In the genomic region with DNA sequence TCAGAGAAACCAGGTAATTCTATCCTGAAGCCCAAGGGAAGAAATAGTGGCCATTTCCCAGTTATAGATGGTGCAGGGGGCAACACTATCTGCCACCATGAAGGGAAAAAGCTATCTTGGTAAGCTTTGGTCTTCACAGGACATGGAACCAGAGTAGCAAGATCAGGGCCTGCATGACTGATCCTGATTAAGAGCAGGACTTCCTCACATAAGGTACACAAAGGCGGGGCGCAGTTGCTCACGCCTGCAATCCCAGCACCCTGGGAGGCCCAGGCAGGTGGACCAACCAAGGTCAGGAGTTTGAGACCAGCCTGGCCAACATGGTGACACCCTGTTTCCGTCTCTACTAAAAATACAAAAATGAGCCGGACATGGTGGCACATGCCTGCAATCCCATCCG, we compare ENCODE assay signal across 23 cellular contexts.
"Had no signal": no experiment of that assay in that cellular context is flagged by ENCODE, and none has a peak within 500 bp of the region (broad histone marks: within the 10 kb centered on the region; RNA-seq: fewer than 3 reads in every experiment).

No MANE protein-coding gene starts in this region.

- H3K4me3 ChIP-seq: coronary artery, esophagus squamous epithelium, gastrocnemius medialis, heart left ventricle, hepatocyte, left lung, lower lobe of right lung had no signal

- H3K27ac ChIP-seq: coronary artery, esophagus squamous epithelium, gastrocnemius medialis, heart left ventricle, hepatocyte, left lung, lower lobe of right lung had no signal

- H3K4me3 Mint-ChIP-seq: effector memory CD8-positive, alpha-beta T cell; endodermal cell; immature natural killer cell; mesothelial cell of epicardium; naive thymus-derived CD4-positive, alpha-beta T cell had no signal

- H3K36me3 Mint-ChIP-seq: immature natural killer cell; mesothelial cell of epicardium; naive thymus-derived CD4-positive, alpha-beta T cell had no signal

- ATAC-seq: effector memory CD8-positive, alpha-beta T cell; gastrocnemius medialis; heart left ventricle; left lung; left ventricle myocardium superior; lower lobe of right lung; naive thymus-derived CD4-positive, alpha-beta T cell had no signal

- H2AFZ ChIP-seq: hepatocyte had no signal

- H3K9me3 ChIP-seq: esophagus squamous epithelium, gastrocnemius medialis, heart left ventricle, left lung, lower lobe of right lung had no signal

- H3K27me3 Mint-ChIP-seq: effector memory CD8-positive, alpha-beta T cell; naive thymus-derived CD4-positive, alpha-beta T cell had no signal

- H3K27ac Mint-ChIP-seq: endodermal cell, immature natural killer cell, mesothelial cell of epicardium had no signal

- H3K79me2 ChIP-seq: hepatocyte had no signal

- H3K27me3 ChIP-seq: esophagus squamous epithelium, gastrocnemius medialis, hepatocyte, left lung had no signal

- H3K36me3 ChIP-seq: esophagus squamous epithelium, gastrocnemius medialis, heart left ventricle, left lung, lower lobe of right lung had no signal

- DNase-seq: cerebellar nuclear complex; effector CD8-positive, alpha-beta T cell; effector memory CD8-positive, alpha-beta T cell; endodermal cell; esophagus squamous epithelium; foreskin fibroblast; foreskin melanocyte; gastrocnemius medialis; heart left ventricle; hypothalamus; immature natural killer cell; islet precursor cell; kidney; kidney glomerular epithelial cell; left lung; left ventricle myocardium superior; lower lobe of right lung; mesenchymal stem cell; naive thymus-derived CD4-positive, alpha-beta T cell had no signal

- H3K9me3 Mint-ChIP-seq: effector memory CD8-positive, alpha-beta T cell; immature natural killer cell; naive thymus-derived CD4-positive, alpha-beta T cell had no signal

- H3K4me2 ChIP-seq: hepatocyte had no signal

- FAIRE-seq: endometrium, kidney had no signal
